Comparison of ENCODE assay signal across 15 cellular contexts in the genomic region with DNA sequence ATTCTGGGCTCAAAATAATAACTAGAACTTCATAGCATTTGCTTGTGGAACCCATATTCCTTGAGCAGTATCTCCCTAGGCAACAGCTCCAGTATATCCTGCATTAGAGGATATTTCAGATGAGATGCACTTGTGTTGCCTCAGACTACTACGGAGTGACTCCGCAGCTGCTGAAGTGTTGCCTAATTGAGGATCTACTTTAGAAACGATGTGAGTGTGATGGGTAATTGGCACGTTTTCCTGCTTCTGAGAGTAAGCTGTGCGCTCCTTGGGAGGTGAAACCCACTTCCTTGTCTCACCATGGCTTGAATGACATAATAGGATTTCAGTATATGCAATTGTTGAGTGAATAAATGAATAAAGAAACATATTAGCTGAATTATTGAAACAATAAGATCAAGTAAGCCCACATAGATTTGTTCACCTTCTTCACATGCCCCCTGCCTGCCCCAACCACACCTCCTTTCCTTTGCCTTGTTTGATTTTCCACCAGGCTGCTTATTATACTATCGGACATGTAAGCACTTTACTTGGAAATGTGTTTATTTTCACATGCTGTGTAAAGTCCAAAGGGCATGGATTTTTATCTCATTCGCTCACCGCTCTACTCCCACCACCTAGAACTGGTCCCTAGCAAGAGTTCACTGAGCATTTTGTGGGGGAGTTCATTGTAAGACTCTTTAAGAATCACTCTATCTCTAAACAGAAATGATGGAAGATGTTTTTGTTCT.
DNase-seq lines count a peak whose midpoint lies in the region; ATAC-seq and TF ChIP-seq lines count a peak whose summit lies in the region.
"Had no signal": no experiment of that assay in that cellular context is flagged by ENCODE, and none has a peak within 500 bp of the region (broad histone marks: within the 10 kb centered on the region; RNA-seq: fewer than 3 reads in every experiment).

No MANE protein-coding gene starts in this region.

- no peaks in the 10 kb centered on the region for H3K9me3 Mint-ChIP-seq in type B pancreatic cell
- H3K9me3 Mint-ChIP-seq: effector memory CD8-positive, alpha-beta T cell; HFFc6; stimulated activated memory B cell treated with anti-CD40 and anti-IgM and Interleukin-4, amounts not matched to agents 10 μg/mL and 1 μg/mL and 100 μg/mL, for 72 hours had no signal

- H3K4me1 Mint-ChIP-seq in type B pancreatic cell (ENCODE audit: unreplicated experiment): peaks cover 6% of the 10 kb centered on the region
- H3K4me1 Mint-ChIP-seq: activated CD4-positive, alpha-beta T cell treated with anti-CD3 and anti-CD28 coated beads for 36 hours; stimulated activated memory B cell treated with anti-CD40 and anti-IgM and Interleukin-4, amounts not matched to agents 10 μg/mL and 1 μg/mL and 100 μg/mL, for 72 hours had no signal

- DNase-seq in NOMO-1 (lab: John Stamatoyannopoulos, UW; ENCODE audit: unreplicated experiment in 2 of 2) (peak; percentile 2 to 17), NOMO-1 treated with dmso at 0.1 percent for 144 hours (lab: John Stamatoyannopoulos, UW; ENCODE audit: unreplicated experiment) (no peak), NCI-H345 treated with DMSO at 0.1 percent for 48 hours (lab: John Stamatoyannopoulos, UW; ENCODE audit: unreplicated experiment) (peak; percentile 77), fibroblast of gingiva (ENCODE audit: low read depth) (peak; percentile 7), type B pancreatic cell (ENCODE audit: extremely low spot score, unreplicated experiment) (no peak), C1 segment of cervical spinal cord (lab: John Stamatoyannopoulos, UW) (no peak)
- DNase-seq: activated CD4-positive, alpha-beta T cell treated with anti-CD3 and anti-CD28 coated beads for 36 hours; effector memory CD8-positive, alpha-beta T cell; GF-D8; HFFc6; stimulated activated CD4-positive, alpha-beta T cell treated with anti-CD3 and anti-CD28 coated beads, Interleukin-2, amount 100 ng/mL, for 24 hours had no signal

- TF ChIP-seq CTCF in type B pancreatic cell (conservative IDR thresholded peaks at IDR 0.05): no peak

- ATAC-seq in GM21619 (IDR thresholded peaks at IDR 0.05; ENCODE audit: unreplicated experiment) (no peak), HG03565 (IDR thresholded peaks at IDR 0.05; ENCODE audit: unreplicated experiment) (no peak)
- ATAC-seq: activated CD4-positive, alpha-beta T cell treated with anti-CD3 and anti-CD28 coated beads for 36 hours; effector memory CD8-positive, alpha-beta T cell; K562; stimulated activated memory B cell treated with anti-CD40 and anti-IgM and Interleukin-4, amounts not matched to agents 10 μg/mL and 1 μg/mL and 100 μg/mL, for 72 hours had no signal

- no peak overlapping the region for H3K4me3 Mint-ChIP-seq in type B pancreatic cell
- H3K4me3 Mint-ChIP-seq: activated CD4-positive, alpha-beta T cell treated with anti-CD3 and anti-CD28 coated beads for 36 hours; effector memory CD8-positive, alpha-beta T cell; stimulated activated memory B cell treated with anti-CD40 and anti-IgM and Interleukin-4, amounts not matched to agents 10 μg/mL and 1 μg/mL and 100 μg/mL, for 72 hours had no signal

- peaks cover 3% of the 10 kb centered on the region for H3K27me3 Mint-ChIP-seq in type B pancreatic cell
- H3K27me3 Mint-ChIP-seq: stimulated activated memory B cell treated with anti-CD40 and anti-IgM and Interleukin-4, amounts not matched to agents 10 μg/mL and 1 μg/mL and 100 μg/mL, for 72 hours had no signal

- no peaks in the 10 kb centered on the region for H3K36me3 Mint-ChIP-seq in type B pancreatic cell
- H3K36me3 Mint-ChIP-seq: stimulated activated memory B cell treated with anti-CD40 and anti-IgM and Interleukin-4, amounts not matched to agents 10 μg/mL and 1 μg/mL and 100 μg/mL, for 72 hours had no signal

- peak overlapping the region; percentile 84 for H3K27ac Mint-ChIP-seq in type B pancreatic cell
- H3K27ac Mint-ChIP-seq: activated CD4-positive, alpha-beta T cell treated with anti-CD3 and anti-CD28 coated beads for 36 hours; effector memory CD8-positive, alpha-beta T cell; stimulated activated memory B cell treated with anti-CD40 and anti-IgM and Interleukin-4, amounts not matched to agents 10 μg/mL and 1 μg/mL and 100 μg/mL, for 72 hours had no signal

Comparison
In these comparisons a context has a peak if more than half of its experiments do, and no peak if none do; other contexts are left out.
1. DNase-seq: peak in NOMO-1 (2 of 2), NCI-H345 treated with DMSO at 0.1 percent for 48 hours (single experiment) and fibroblast of gingiva (single experiment); none in NOMO-1 treated with dmso at 0.1 percent for 144 hours (single experiment), type B pancreatic cell (single experiment) and C1 segment of cervical spinal cord (0 of 14).